In the genomic region with DNA sequence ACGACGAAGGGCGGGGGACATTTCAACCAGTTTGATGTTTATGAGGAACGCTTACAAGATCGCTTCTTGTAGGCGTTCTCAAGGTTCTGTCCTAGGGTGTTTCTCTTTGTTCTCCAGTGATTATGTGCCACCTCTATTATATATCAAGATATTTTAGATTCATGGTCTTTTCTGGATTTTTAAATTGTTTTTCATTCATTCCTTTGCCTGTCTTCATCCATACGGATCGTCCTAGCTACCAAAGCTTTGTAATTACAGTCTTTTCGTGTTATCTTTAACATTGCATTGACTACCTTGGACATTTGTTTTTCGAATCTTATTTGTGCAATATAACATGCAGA, we compare ENCODE assay signal across 1 cellular context.
TF ChIP-seq lines count a peak whose summit lies in the region.

No MANE protein-coding gene starts in this region.

TF ChIP-seq in IMR-90, 13 proteins besides CTCF, POLR2A, EP300 and RAD21:
- TF ChIP-seq, protein P1, sequence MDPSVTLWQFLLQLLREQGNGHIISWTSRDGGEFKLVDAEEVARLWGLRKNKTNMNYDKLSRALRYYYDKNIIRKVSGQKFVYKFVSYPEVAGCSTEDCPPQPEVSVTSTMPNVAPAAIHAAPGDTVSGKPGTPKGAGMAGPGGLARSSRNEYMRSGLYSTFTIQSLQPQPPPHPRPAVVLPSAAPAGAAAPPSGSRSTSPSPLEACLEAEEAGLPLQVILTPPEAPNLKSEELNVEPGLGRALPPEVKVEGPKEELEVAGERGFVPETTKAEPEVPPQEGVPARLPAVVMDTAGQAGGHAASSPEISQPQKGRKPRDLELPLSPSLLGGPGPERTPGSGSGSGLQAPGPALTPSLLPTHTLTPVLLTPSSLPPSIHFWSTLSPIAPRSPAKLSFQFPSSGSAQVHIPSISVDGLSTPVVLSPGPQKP (IDR thresholded peaks at IDR 0.05; ENCODE audit: borderline replicate concordance, low read depth, low read length) = no peak
- no peak for TF ChIP-seq MAZ (IDR thresholded peaks at IDR 0.05; ENCODE audit: borderline replicate concordance, low read depth, low read length)
- TF ChIP-seq, protein P2, sequence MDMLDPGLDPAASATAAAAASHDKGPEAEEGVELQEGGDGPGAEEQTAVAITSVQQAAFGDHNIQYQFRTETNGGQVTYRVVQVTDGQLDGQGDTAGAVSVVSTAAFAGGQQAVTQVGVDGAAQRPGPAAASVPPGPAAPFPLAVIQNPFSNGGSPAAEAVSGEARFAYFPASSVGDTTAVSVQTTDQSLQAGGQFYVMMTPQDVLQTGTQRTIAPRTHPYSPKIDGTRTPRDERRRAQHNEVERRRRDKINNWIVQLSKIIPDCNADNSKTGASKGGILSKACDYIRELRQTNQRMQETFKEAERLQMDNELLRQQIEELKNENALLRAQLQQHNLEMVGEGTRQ (IDR thresholded peaks at IDR 0.05; ENCODE audit: low read depth, low read length) = no peak
- no peak for TF ChIP-seq CEBPB (IDR thresholded peaks at IDR 0.05; ENCODE audit: low read depth, low read length)
- no peak for TF ChIP-seq MXI1 (IDR thresholded peaks at IDR 0.05; ENCODE audit: borderline replicate concordance, low read depth, low read length)
- no peak for TF ChIP-seq FOS (IDR thresholded peaks at IDR 0.05; ENCODE audit: low read depth, low read length)
- no peak for TF ChIP-seq SMC3 (IDR thresholded peaks at IDR 0.05; ENCODE audit: low read depth, low read length)
- TF ChIP-seq BHLHE40 (IDR thresholded peaks at IDR 0.05; ENCODE audit: low read depth, low read length) = no peak
- TF ChIP-seq RFX5 (IDR thresholded peaks at IDR 0.05; ENCODE audit: low read depth, low read length) = no peak
- TF ChIP-seq NFE2L2 (IDR thresholded peaks at IDR 0.05; ENCODE audit: low read depth, low read length) = no peak
- TF ChIP-seq MAFK (IDR thresholded peaks at IDR 0.05; ENCODE audit: low read depth, low read length) = no peak
- no peak for TF ChIP-seq RCOR1 (IDR thresholded peaks at IDR 0.05; ENCODE audit: insufficient replicate concordance, low read length)
- no peak for TF ChIP-seq CHD1 (IDR thresholded peaks at IDR 0.05; ENCODE audit: low read depth, low read length)
TF ChIP-seq in IMR-90: peak in this region for 0.
